11 cellular contexts compared by ENCODE assay signal in genomic region chr3:1092061-1092460, GRCh38. TPM values are rescaled to one million over a fixed set of nuclear protein-coding genes. Genes with fewer than 3 reads are reported as not detected.
"Had no signal": no experiment of that assay in that cellular context is flagged by ENCODE, and none has a peak within 500 bp of the region (broad histone marks: within the 10 kb centered on the region; RNA-seq: fewer than 3 reads in every experiment).

No MANE protein-coding gene starts in this region.

- FAIRE-seq: TTC549 had no signal

- H3K36me3 ChIP-seq: breast epithelium, esophagus muscularis mucosa, suprapubic skin had no signal

- H3K27ac ChIP-seq: esophagus muscularis mucosa, suprapubic skin had no signal

- H3K27me3 ChIP-seq: breast epithelium, esophagus muscularis mucosa, suprapubic skin had no signal

- H3K9me3 ChIP-seq: breast epithelium, esophagus muscularis mucosa, suprapubic skin had no signal

- H3K4me3 ChIP-seq: esophagus muscularis mucosa, suprapubic skin had no signal

- DNase-seq: activated B cell treated with CpG ODN at 0.5 μM for 24 hours; activated CD4-positive, alpha-beta T cell treated with anti-CD3 and anti-CD28 coated beads, Interleukin-2, amount 10 ng/mL, durations not matched to agents 7 days and 5 days; activated naive CD4-positive, alpha-beta T cell treated with anti-CD3 and anti-CD28 coated beads, Interleukin-2, amount 10 ng/mL, durations not matched to agents 7 days and 5 days; activated T-cell treated with anti-CD3 and anti-CD28 coated beads for 4 hours; immature natural killer cell; stimulated activated CD4-positive, alpha-beta T cell treated with anti-CD3 and anti-CD28 coated beads, Interleukin-2, amount 100 ng/mL, for 24 hours; stimulated activated naive CD4-positive, alpha-beta T cell treated with Interleukin-2 at 50 U/mL for 16 hours had no signal

- H3K4me1 ChIP-seq: breast epithelium, esophagus muscularis mucosa, suprapubic skin had no signal

RNA-seq across cellular contexts. Expression of gene CNTN6, which starts 0.8 kb away (rescaled TPM):
- polyA plus RNA-seq: immature natural killer cell had no signal
